ENCODE assay signal across 19 cellular contexts in genomic region chr12:13428538-13429265, GRCh38.
DNase-seq lines count a peak whose midpoint lies in the region; ATAC-seq, FAIRE-seq and TF ChIP-seq lines count a peak whose summit lies in the region.
"Had no signal": no experiment of that assay in that cellular context is flagged by ENCODE, and none has a peak within 500 bp of the region (broad histone marks: within the 10 kb centered on the region; RNA-seq: fewer than 3 reads in every experiment).

No MANE protein-coding gene starts in this region.

- TF ChIP-seq RAD21 in liver (IDR thresholded peaks at IDR 0.05) (no peak), HepG2 (CRISPR knock-in tag; IDR thresholded peaks at IDR 0.05) (no peak)

- TF ChIP-seq POLR2A in HepG2 (IDR thresholded peaks at IDR 0.05; ENCODE audit: insufficient read depth in 1 of 2, low read depth in 2 of 2, low read length in 2 of 2) (no peak), H54 (IDR thresholded peaks at IDR 0.05; ENCODE audit: low read depth, low read length) (no peak)

- TF ChIP-seq EP300 in HepG2 (IDR thresholded peaks at IDR 0.05; ENCODE audit: low read depth in 2 of 2, low read length in 2 of 2) (no peak), HepG2 (CRISPR knock-in tag; IDR thresholded peaks at IDR 0.05; ENCODE audit: borderline replicate concordance) (no peak)

- H3K4me1 ChIP-seq in liver (ENCODE audit: control insufficient read depth in 4 of 4, insufficient read depth in 4 of 4, low read length in 3 of 4) (peaks cover 3 to 11% (median 4%) of the 10 kb centered on the region in 4 donors), HepG2 (ENCODE audit: insufficient read depth, low read length) (no peaks in the 10 kb centered on the region), right cardiac atrium (ENCODE audit: control insufficient read depth, insufficient read depth, low read length) (no peaks in the 10 kb centered on the region)

- no peak for DNase-seq in HepG2 (ENCODE audit: low spot score)
- DNase-seq in NCI-H69 (lab: John Stamatoyannopoulos, UW) = peak; percentile 78
- DNase-seq in left colon = no peak
- DNase-seq in H54 (ENCODE audit: insufficient read length, low spot score) = no peak
- DNase-seq in right cardiac atrium = no peak
- DNase-seq: activated CD4-positive, CD25-positive, alpha-beta regulatory T cell; activated CD8-positive, alpha-beta memory T cell treated with anti-CD3 and anti-CD28 coated beads for 24 hours; CD4-positive, CD25-positive, alpha-beta regulatory T cell; central memory CD4-positive, alpha-beta T cell; MM.1S; nephron progenitor cell; stimulated activated naive B cell treated with anti-CD40 and anti-IgM and Interleukin-4, amounts not matched to agents 10 μg/mL and 1 μg/mL and 100 μg/mL, for 72 hours; T-helper 1 cell had no signal

- ATAC-seq in HepG2 (no peak), left colon (peak; percentile 33), right cardiac atrium (no peak), HG02970 (IDR thresholded peaks at IDR 0.05; ENCODE audit: low FRiP score, unreplicated experiment) (no peak), HG02981 (IDR thresholded peaks at IDR 0.05; ENCODE audit: unreplicated experiment) (no peak)
- ATAC-seq: A549; activated T-helper 17 cell treated with anti-CD3 and anti-CD28 coated beads, Interleukin-2, amount 50 U/mL, for 72 hours; esophagus mucosa; stimulated activated naive B cell treated with anti-CD40 and anti-IgM and Interleukin-4, amounts not matched to agents 10 μg/mL and 1 μg/mL and 100 μg/mL, for 72 hours had no signal

- H3K4me3 ChIP-seq in liver (ENCODE audit: low read depth in 1 of 3, low read length in 3 of 3) (no peak overlapping the region), HepG2 (replicated peaks in 1 of 3; ENCODE audit: insufficient read depth in 1 of 3, low read depth in 2 of 3, low read length in 3 of 3) (no peak overlapping the region), right cardiac atrium (ENCODE audit: low read length) (no peak overlapping the region)
- H3K4me3 ChIP-seq: A549 had no signal

- no peaks in the 10 kb centered on the region for H3K79me2 ChIP-seq in HepG2 (ENCODE audit: insufficient read depth, low read length)

- BruUV-seq in HepG2 (replicated peaks; lab: Mats Ljungman, UMichigan) = no TSS peak

- H3K4me2 ChIP-seq in HepG2 (ENCODE audit: low read depth, low read length) = no peak overlapping the region
- H3K4me2 ChIP-seq: A549 had no signal

- in situ Hi-C loops in HepG2 (cut with HindIII; ENCODE audit: extremely low pct_ligation_motif_present, low pct_unique_long_range_greater_than_20kb) = no loop called here

- H3K36me3 ChIP-seq in liver (ENCODE audit: control insufficient read depth in 4 of 4, insufficient read depth in 3 of 4, low read depth in 1 of 4, low read length in 3 of 4) (no peaks in the 10 kb centered on the region), HepG2 (replicated peaks in 1 of 2; ENCODE audit: control insufficient read depth in 1 of 2, insufficient read depth in 2 of 2, low read length in 2 of 2) (no peaks in the 10 kb centered on the region)

- H4K20me1 ChIP-seq in HepG2 (ENCODE audit: insufficient read depth, low read length) = no peaks in the 10 kb centered on the region; the same call in 1 of the 2 replicates

- FAIRE-seq in HepG2 (lab: Jason Lieb, UNC) = no peak
- no peak for FAIRE-seq in H54 (lab: Jason Lieb, UNC)
- FAIRE-seq: A549 had no signal

- no peaks in the 10 kb centered on the region for H3K27me3 ChIP-seq in liver (ENCODE audit: control insufficient read depth in 4 of 4, insufficient read depth in 4 of 4, low read length in 3 of 4)
- no peaks in the 10 kb centered on the region; a peak in 1 of 5 replicates for H3K27me3 ChIP-seq in HepG2 (ENCODE audit: control insufficient read depth in 1 of 2, insufficient read depth in 2 of 2, low read length in 2 of 2)
- no peaks in the 10 kb centered on the region for H3K27me3 ChIP-seq in right cardiac atrium (ENCODE audit: control insufficient read depth, insufficient read depth)

- TF ChIP-seq CTCF in liver (IDR thresholded peaks at IDR 0.05; ENCODE audit: low read depth, low read length, missing input control) = no peak
- TF ChIP-seq CTCF in HepG2 (CRISPR knock-in tag; IDR thresholded peaks at IDR 0.05) = no peak

- H3K27ac ChIP-seq in liver (ENCODE audit: low read depth in 1 of 2, low read length in 2 of 2) = no peak overlapping the region
- no peak overlapping the region for H3K27ac ChIP-seq in HepG2 (ENCODE audit: extremely low read length, insufficient read depth, low read length)
- no peak overlapping the region for H3K27ac ChIP-seq in right cardiac atrium (ENCODE audit: low read length)
- H3K27ac ChIP-seq: A549 had no signal

- intact Hi-C loops in HepG2 (cut with micrococcal nuclease; ENCODE audit: unreplicated experiment) (no loop called here), left colon (cut with DNase I, micrococcal nuclease) (no loop called here), right cardiac atrium (cut with DNase I) (no loop called here)

- 69% methylated on average over 4 of the region's 4 CpGs for WGBS in liver
- 0% methylated on average over 4 of the region's 4 CpGs for WGBS in HepG2 (ENCODE audit: low lambda C conversion rate)
- 63% methylated on average over 4 of the region's 4 CpGs for WGBS in right cardiac atrium

- H2AFZ ChIP-seq in HepG2 (ENCODE audit: low read length) = no peak overlapping the region

- POLR2A ChIA-PET in HepG2 (lab: Yijun Ruan, JAX) = no interaction called here

- H3K9me3 ChIP-seq in liver (ENCODE audit: control insufficient read depth in 4 of 4, low read length in 3 of 4) (no peaks in the 10 kb centered on the region), HepG2 (ENCODE audit: low read length) (no peaks in the 10 kb centered on the region), right cardiac atrium (ENCODE audit: control insufficient read depth, low read length) (no peaks in the 10 kb centered on the region)

- H3K9ac ChIP-seq in liver (ENCODE audit: low read depth in 1 of 2, low read length in 2 of 2) (no peak overlapping the region), HepG2 (ENCODE audit: insufficient read depth, low read depth, low read length) (no peak overlapping the region)

- CTCF ChIA-PET in HepG2 (lab: Yijun Ruan, JAX; ENCODE audit: low intra/inter-chr PET ratio, low total read pairs) = no interaction called here

TF ChIP-seq in liver, 16 proteins besides CTCF, POLR2A, EP300 and RAD21:
- TF ChIP-seq ZBTB33 (IDR thresholded peaks at IDR 0.05) (no peak), MAX (IDR thresholded peaks at IDR 0.05) (no peak), HNF4A (conservative IDR thresholded peaks at IDR 0.05) (peak; percentile 8 to 20), JUND (IDR thresholded peaks at IDR 0.05) (no peak), HNF4G (IDR thresholded peaks at IDR 0.05) (no peak)

TF ChIP-seq in HepG2, 621 proteins besides CTCF, POLR2A, EP300 and RAD21:
- TF ChIP-seq SAFB2 (CRISPR knock-in tag; IDR thresholded peaks at IDR 0.05; ENCODE audit: borderline replicate concordance, low read depth) (no peak), KLF13 (CRISPR knock-in tag; IDR thresholded peaks at IDR 0.05) (no peak), ZNF510 (CRISPR knock-in tag; IDR thresholded peaks at IDR 0.05; ENCODE audit: low read depth) (no peak), ZNF841 (CRISPR knock-in tag; IDR thresholded peaks at IDR 0.05; ENCODE audit: borderline replicate concordance) (no peak), ISX (CRISPR knock-in tag; conservative IDR thresholded peaks at IDR 0.05) (no peak), NFYB (CRISPR knock-in tag; IDR thresholded peaks at IDR 0.05) (no peak)
